29 cellular contexts compared by ENCODE assay signal in genomic region chr9:69083321-69083720, GRCh38.
"Had no signal": no experiment of that assay in that cellular context is flagged by ENCODE, and none has a peak within 500 bp of the region (broad histone marks: within the 10 kb centered on the region; RNA-seq: fewer than 3 reads in every experiment).

No MANE protein-coding gene starts in this region.

- H3K27ac ChIP-seq: left lung, ovary, suprapubic skin, thoracic aorta, tibial artery, uterus had no signal

- H3K27ac Mint-ChIP-seq: immature natural killer cell; memory B cell; natural killer cell treated with Interleukin-12 subunit alpha and Interleukin-12 subunit beta and Interleukin-15 and Interleukin-18, amount 100 ng/mL, for 72 hours; progenitor cell of endocrine pancreas; stimulated activated effector memory CD8-positive, alpha-beta T cell treated with anti-CD3 and anti-CD28 coated beads, Interleukin-12 subunit alpha, Interleukin-12 subunit beta, amount 100 ng/mL, for 72 hours; stimulated activated naive CD8-positive, alpha-beta T cell treated with anti-CD3 and anti-CD28 coated beads, Interleukin-15, Interleukin-2, amounts not matched to agents 100 ng/mL and 50 ng/mL, for 24 hours had no signal

- DNase-seq: hypothalamus; immature natural killer cell; kidney; left colon; left lung; midbrain; mucosa of descending colon; naive thymus-derived CD4-positive, alpha-beta T cell; ovary; retina; right cardiac atrium; stimulated activated CD4-positive, alpha-beta T cell treated with anti-CD3 and anti-CD28 coated beads, Interleukin-12 subunit alpha, Interleukin-12 subunit beta, amount 100 ng/mL, for 4 hours; stimulated activated CD4-positive, alpha-beta T cell treated with anti-CD3 and anti-CD28 coated beads, Interleukin-15, amount 100 ng/mL, for 24 hours; stimulated activated CD4-positive, alpha-beta T cell treated with anti-CD3 and anti-CD28 coated beads, Interleukin-2, amount 100 ng/mL, for 24 hours; stimulated activated CD4-positive, alpha-beta T cell treated with anti-CD3 and anti-CD28 coated beads, Interleukin-4, amount 100 ng/mL, for 24 hours; stimulated activated naive CD4-positive, alpha-beta T cell; tibial artery; trophoblast cell; uterus had no signal

- H3K36me3 ChIP-seq: left lung, ovary, suprapubic skin, thoracic aorta, tibial artery, uterus had no signal

- H3K4me3 ChIP-seq: left lung, lung, mucosa of descending colon, ovary, skin epidermis, suprapubic skin, thoracic aorta, tibial artery, uterus had no signal

- H3K4me1 Mint-ChIP-seq: immature natural killer cell; memory B cell; naive thymus-derived CD4-positive, alpha-beta T cell; stimulated activated effector memory CD8-positive, alpha-beta T cell treated with anti-CD3 and anti-CD28 coated beads, Interleukin-12 subunit alpha, Interleukin-12 subunit beta, amount 100 ng/mL, for 72 hours had no signal

- H3K27me3 ChIP-seq: left lung, ovary, suprapubic skin, tibial artery, uterus had no signal

- H3K4me1 ChIP-seq: uterus had no signal

- ATAC-seq: left colon; left lung; mucosa of descending colon; naive thymus-derived CD4-positive, alpha-beta T cell; natural killer cell treated with Interleukin-12 subunit alpha and Interleukin-12 subunit beta and Interleukin-15 and Interleukin-18, amount 100 ng/mL, for 72 hours; right cardiac atrium; sciatic nerve; stimulated activated effector memory CD8-positive, alpha-beta T cell treated with anti-CD3 and anti-CD28 coated beads, Interleukin-12 subunit alpha, Interleukin-12 subunit beta, amount 100 ng/mL, for 72 hours had no signal

- H3K27me3 Mint-ChIP-seq: memory B cell; naive thymus-derived CD4-positive, alpha-beta T cell; natural killer cell treated with Interleukin-12 subunit alpha and Interleukin-12 subunit beta and Interleukin-15 and Interleukin-18, amount 100 ng/mL, for 72 hours; progenitor cell of endocrine pancreas; stimulated activated naive CD8-positive, alpha-beta T cell treated with anti-CD3 and anti-CD28 coated beads, Interleukin-15, Interleukin-2, amounts not matched to agents 100 ng/mL and 50 ng/mL, for 24 hours had no signal

- H3K4me3 Mint-ChIP-seq: immature natural killer cell; memory B cell; naive thymus-derived CD4-positive, alpha-beta T cell; natural killer cell treated with Interleukin-12 subunit alpha and Interleukin-12 subunit beta and Interleukin-15 and Interleukin-18, amount 100 ng/mL, for 72 hours; stimulated activated effector memory CD8-positive, alpha-beta T cell treated with anti-CD3 and anti-CD28 coated beads, Interleukin-12 subunit alpha, Interleukin-12 subunit beta, amount 100 ng/mL, for 72 hours; stimulated activated naive CD8-positive, alpha-beta T cell treated with anti-CD3 and anti-CD28 coated beads, Interleukin-15, Interleukin-2, amounts not matched to agents 100 ng/mL and 50 ng/mL, for 24 hours had no signal

- H3K9me3 ChIP-seq: left lung, mucosa of descending colon, ovary, suprapubic skin, thoracic aorta, tibial artery, uterus had no signal

- H3K36me3 Mint-ChIP-seq: natural killer cell treated with Interleukin-12 subunit alpha and Interleukin-12 subunit beta and Interleukin-15 and Interleukin-18, amount 100 ng/mL, for 72 hours; stimulated activated effector memory CD8-positive, alpha-beta T cell treated with anti-CD3 and anti-CD28 coated beads, Interleukin-12 subunit alpha, Interleukin-12 subunit beta, amount 100 ng/mL, for 72 hours had no signal

- H3K9me3 Mint-ChIP-seq: immature natural killer cell; natural killer cell treated with Interleukin-12 subunit alpha and Interleukin-12 subunit beta and Interleukin-15 and Interleukin-18, amount 100 ng/mL, for 72 hours; stimulated activated effector memory CD8-positive, alpha-beta T cell treated with anti-CD3 and anti-CD28 coated beads, Interleukin-12 subunit alpha, Interleukin-12 subunit beta, amount 100 ng/mL, for 72 hours had no signal
